In the genomic region with DNA sequence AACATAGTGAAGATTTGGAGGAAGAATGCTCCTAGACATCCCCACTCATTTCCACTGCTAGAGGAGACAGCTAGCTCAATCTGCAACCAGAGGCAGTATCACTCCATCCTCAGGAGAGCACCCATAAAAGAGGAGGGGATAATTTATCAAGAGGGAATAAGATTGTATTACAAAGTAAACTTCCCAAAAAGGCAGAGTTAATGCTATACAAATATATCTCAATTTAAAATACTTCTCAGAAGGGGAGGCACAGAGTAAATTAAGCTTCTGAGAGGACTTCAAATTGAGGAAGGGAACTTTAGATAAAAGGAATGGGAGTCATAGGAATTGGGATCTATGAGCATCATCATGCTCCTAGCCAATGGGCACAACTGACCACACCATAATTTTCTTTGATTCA, we compare ENCODE assay signal across 23 cellular contexts.
"Had no signal": no experiment of that assay in that cellular context is flagged by ENCODE, and none has a peak within 500 bp of the region (broad histone marks: within the 10 kb centered on the region; RNA-seq: fewer than 3 reads in every experiment).

No MANE protein-coding gene starts in this region.

- H3K27me3 Mint-ChIP-seq: T-cell had no signal

- H3K27ac Mint-ChIP-seq: T-cell had no signal

- ATAC-seq: Panc1, PC-3, T-cell had no signal

- DNase-seq: KBM-7; MV-4-11; NCI-H1048; NCI-H1105; NCI-H1417; NCI-H1436 treated with DMSO at 0.1 percent for 48 hours; NCI-H1694; NCI-H187 treated with DMSO at 0.1 percent for 48 hours; NCI-H2029 treated with DMSO at 0.1 percent for 48 hours; NCI-H2107; NCI-H2171 treated with DMSO at 0.1 percent for 48 hours; NCI-H345; NCI-H446 treated with DMSO at 0.1 percent for 48 hours; NCI-H510A treated with DMSO at 0.1 percent for 48 hours; NCI-H526; NCI-H748 treated with DMSO at 0.1 percent for 48 hours; NK-92 treated with Interleukin-12 subunit alpha and Interleukin-12 subunit beta, amount 100 ng/mL, for 24 hours; PC-3; SHP77; SK-N-SH; SW 1271; T-cell had no signal

- H3K4me3 Mint-ChIP-seq: T-cell had no signal
